17 cellular contexts compared by ENCODE assay signal in genomic region chr12:53956914-53957536, GRCh38. TPM values are rescaled to one million over a fixed set of nuclear protein-coding genes. Genes with fewer than 3 reads are reported as not detected.
DNase-seq lines count a peak whose midpoint lies in the region; ATAC-seq lines count a peak whose summit lies in the region.
"Had no signal": no experiment of that assay in that cellular context is flagged by ENCODE, and none has a peak within 500 bp of the region (broad histone marks: within the 10 kb centered on the region; RNA-seq: fewer than 3 reads in every experiment).

No MANE protein-coding gene starts in this region.

- no peaks in the 10 kb centered on the region for H3K36me3 Mint-ChIP-seq in activated naive CD8-positive, alpha-beta T cell treated with anti-CD3 and anti-CD28 coated beads, Interleukin-2, amount 10 ng/mL, durations not matched to agents 7 days and 5 days
- H3K36me3 Mint-ChIP-seq in activated naive CD8-positive, alpha-beta T cell treated with anti-CD3 and anti-CD28 coated beads, Interleukin-2, amount 50 U/mL, for 24 hours (ENCODE audit: low read depth) = no peaks in the 10 kb centered on the region
- H3K36me3 Mint-ChIP-seq in naive B cell = peaks cover 5 to 17% of the 10 kb centered on the region in 2 donors

- H3K9me3 Mint-ChIP-seq in activated naive CD8-positive, alpha-beta T cell treated with anti-CD3 and anti-CD28 coated beads, Interleukin-2, amount 10 ng/mL, durations not matched to agents 7 days and 5 days = no peaks in the 10 kb centered on the region
- no peaks in the 10 kb centered on the region for H3K9me3 Mint-ChIP-seq in activated naive CD8-positive, alpha-beta T cell treated with anti-CD3 and anti-CD28 coated beads, Interleukin-2, amount 50 U/mL, for 24 hours
- H3K9me3 Mint-ChIP-seq in naive B cell = peaks cover 8 to 33% (median 16%) of the 10 kb centered on the region in 7 donors

- peak overlapping the region; percentile 35 for H3K27ac Mint-ChIP-seq in activated naive CD8-positive, alpha-beta T cell treated with anti-CD3 and anti-CD28 coated beads, Interleukin-2, amount 10 ng/mL, durations not matched to agents 7 days and 5 days
- no peak overlapping the region for H3K27ac Mint-ChIP-seq in activated naive CD8-positive, alpha-beta T cell treated with anti-CD3 and anti-CD28 coated beads, Interleukin-2, amount 50 U/mL, for 24 hours
- peak overlapping the region in 5 of 6 donors; percentile 54 to 97 (median 87) for H3K27ac Mint-ChIP-seq in naive B cell

- H3K4me3 Mint-ChIP-seq in activated naive CD8-positive, alpha-beta T cell treated with anti-CD3 and anti-CD28 coated beads, Interleukin-2, amount 10 ng/mL, durations not matched to agents 7 days and 5 days = no peak overlapping the region
- no peak overlapping the region for H3K4me3 Mint-ChIP-seq in activated naive CD8-positive, alpha-beta T cell treated with anti-CD3 and anti-CD28 coated beads, Interleukin-2, amount 50 U/mL, for 24 hours
- peak overlapping the region in 2 of 8 donors; percentile 37 to 69 for H3K4me3 Mint-ChIP-seq in naive B cell

- peaks cover 90% of the 10 kb centered on the region for H3K27me3 Mint-ChIP-seq in activated naive CD8-positive, alpha-beta T cell treated with anti-CD3 and anti-CD28 coated beads, Interleukin-2, amount 10 ng/mL, durations not matched to agents 7 days and 5 days
- peaks cover 81% of the 10 kb centered on the region for H3K27me3 Mint-ChIP-seq in activated naive CD8-positive, alpha-beta T cell treated with anti-CD3 and anti-CD28 coated beads, Interleukin-2, amount 50 U/mL, for 24 hours
- peaks cover 73 to 81% (median 75%) of the 10 kb centered on the region in 3 donors for H3K27me3 Mint-ChIP-seq in naive B cell

- DNase-seq in activated naive CD8-positive, alpha-beta T cell treated with anti-CD3 and anti-CD28 coated beads, Interleukin-2, amount 10 ng/mL, durations not matched to agents 7 days and 5 days = no peak
- no peak for DNase-seq in activated naive CD8-positive, alpha-beta T cell treated with anti-CD3 and anti-CD28 coated beads, Interleukin-2, amount 50 U/mL, for 24 hours
- DNase-seq in UCSD-AML1 (lab: John Stamatoyannopoulos, UW; ENCODE audit: unreplicated experiment) (peak; percentile 59), naive B cell (no peak), H4 (ENCODE audit: low spot score) (no peak), NAMALWA (ENCODE audit: low spot score) (no peak), LoVo (ENCODE audit: low spot score) (no peak)
- DNase-seq: Calu3, GM23248, MM.1S, NCI-H1417 treated with DMSO at 0.1 percent for 48 hours, NCI-H2081 treated with DMSO at 0.1 percent for 48 hours, NCI-H345, NCI-H526 treated with DMSO at 0.1 percent for 48 hours, Right ventricle myocardium superior, SK-N-SH had no signal

- ATAC-seq in activated naive CD8-positive, alpha-beta T cell treated with anti-CD3 and anti-CD28 coated beads, Interleukin-2, amount 10 ng/mL, durations not matched to agents 7 days and 5 days (ENCODE audit: low read depth) = no peak
- ATAC-seq in activated naive CD8-positive, alpha-beta T cell treated with anti-CD3 and anti-CD28 coated beads, Interleukin-2, amount 50 U/mL, for 24 hours = no peak
- ATAC-seq in naive B cell (ENCODE audit: low read depth in 2 of 2) = no peak
- ATAC-seq in HG03159 (IDR thresholded peaks at IDR 0.05; ENCODE audit: unreplicated experiment) = no peak

- peaks cover 5% of the 10 kb centered on the region for H3K4me1 Mint-ChIP-seq in activated naive CD8-positive, alpha-beta T cell treated with anti-CD3 and anti-CD28 coated beads, Interleukin-2, amount 10 ng/mL, durations not matched to agents 7 days and 5 days
- peaks cover 9% of the 10 kb centered on the region for H3K4me1 Mint-ChIP-seq in activated naive CD8-positive, alpha-beta T cell treated with anti-CD3 and anti-CD28 coated beads, Interleukin-2, amount 50 U/mL, for 24 hours
- H3K4me1 Mint-ChIP-seq in naive B cell = peaks cover 9 to 29% (median 19%) of the 10 kb centered on the region in 3 donors

- POLR2A ChIA-PET in activated naive CD8-positive, alpha-beta T cell treated with anti-CD3 and anti-CD28 coated beads, Interleukin-2, amount 10 ng/mL, durations not matched to agents 7 days and 5 days (lab: Charles Lee) = no interaction called here

RNA-seq across cellular contexts. Expression of gene HOXC12, which starts 2.3 kb away (rescaled TPM):
- not detected for total RNA-seq in activated naive CD8-positive, alpha-beta T cell treated with anti-CD3 and anti-CD28 coated beads, Interleukin-2, amount 10 ng/mL, durations not matched to agents 7 days and 5 days
- polyA plus RNA-seq in naive B cell (ENCODE audit: low read depth in 6 of 6) = not detected
- total RNA-seq in H4 (2014; rRNA removed; shearing (Covaris generic)) = not detected in 2 replicates
- total RNA-seq: Calu3, GM23248, Right ventricle myocardium superior had no signal
- polyA plus RNA-seq: GM23248, SK-N-SH had no signal

RNA-seq across cellular contexts. Expression of gene HOXC11, which starts 15.9 kb away (rescaled TPM):
- not detected for total RNA-seq in activated naive CD8-positive, alpha-beta T cell treated with anti-CD3 and anti-CD28 coated beads, Interleukin-2, amount 10 ng/mL, durations not matched to agents 7 days and 5 days
- polyA plus RNA-seq in naive B cell (ENCODE audit: low read depth in 6 of 6) = not detected
- 0.21 and 1.1 TPM in 2 replicates for total RNA-seq in H4 (2014; rRNA removed; shearing (Covaris generic))
- total RNA-seq: Calu3, GM23248, Right ventricle myocardium superior had no signal
- polyA plus RNA-seq: GM23248, SK-N-SH had no signal

RNA-seq across cellular contexts. Expression of gene HOTAIR, which starts 17.7 kb away (rescaled TPM):
- total RNA-seq in activated naive CD8-positive, alpha-beta T cell treated with anti-CD3 and anti-CD28 coated beads, Interleukin-2, amount 10 ng/mL, durations not matched to agents 7 days and 5 days = not detected
- polyA plus RNA-seq in naive B cell (ENCODE audit: low read depth in 6 of 6) = not detected
- total RNA-seq in H4 (2014; rRNA removed; shearing (Covaris generic)) = 1.6 and 2.7 TPM in 2 replicates
- total RNA-seq: Calu3, GM23248, Right ventricle myocardium superior had no signal
- polyA plus RNA-seq: GM23248, SK-N-SH had no signal

RNA-seq across cellular contexts. Expression of gene HOXC13, which starts 18.4 kb away (rescaled TPM):
- total RNA-seq in activated naive CD8-positive, alpha-beta T cell treated with anti-CD3 and anti-CD28 coated beads, Interleukin-2, amount 10 ng/mL, durations not matched to agents 7 days and 5 days = not detected
- polyA plus RNA-seq in naive B cell (ENCODE audit: low read depth in 6 of 6) = not detected
- 2.0 and 4.4 TPM in 2 replicates for total RNA-seq in H4 (2014; rRNA removed; shearing (Covaris generic))
- total RNA-seq: Calu3, GM23248, Right ventricle myocardium superior had no signal
- polyA plus RNA-seq: GM23248, SK-N-SH had no signal

RNA-seq across cellular contexts. Expression of gene HOXC10, which starts 27.9 kb away (rescaled TPM):
- total RNA-seq in activated naive CD8-positive, alpha-beta T cell treated with anti-CD3 and anti-CD28 coated beads, Interleukin-2, amount 10 ng/mL, durations not matched to agents 7 days and 5 days = not detected
- polyA plus RNA-seq in naive B cell (ENCODE audit: low read depth in 6 of 6) = not detected
- 2.0 and 8.7 TPM in 2 replicates for total RNA-seq in H4 (2014; rRNA removed; shearing (Covaris generic))
- total RNA-seq: GM23248, Right ventricle myocardium superior had no signal
- polyA plus RNA-seq: GM23248 had no signal
